8 cellular contexts compared by ENCODE assay signal in the genomic region with DNA sequence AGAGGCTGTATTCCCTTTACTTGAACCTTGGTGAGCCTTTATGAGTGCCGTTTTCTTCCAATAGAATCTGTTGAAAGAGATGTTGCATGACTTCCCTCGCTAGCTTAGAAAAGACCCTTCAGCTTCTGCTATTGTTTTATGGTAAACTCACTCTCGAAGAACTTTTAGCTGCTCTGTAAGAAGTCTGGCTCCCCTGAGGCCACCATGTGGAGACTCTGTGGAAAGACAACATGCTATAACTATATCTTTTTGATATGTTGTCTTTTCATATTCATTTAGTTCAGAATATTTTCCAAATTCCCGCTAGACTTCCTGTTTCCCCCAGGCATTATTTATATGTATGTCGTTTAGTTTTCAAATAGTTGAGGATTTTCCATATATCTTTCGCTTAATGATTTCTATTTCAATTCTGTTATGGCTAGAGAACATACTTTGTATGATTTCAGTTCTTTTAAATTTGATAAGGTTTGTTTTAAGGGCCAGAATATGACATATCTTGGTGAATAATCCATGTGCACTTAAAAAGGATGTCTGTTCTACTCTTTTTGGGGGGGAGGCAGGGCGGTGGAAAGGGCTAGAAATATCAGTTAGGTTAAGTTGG.
DNase-seq lines count a peak whose midpoint lies in the region; ATAC-seq and TF ChIP-seq lines count a peak whose summit lies in the region.

No MANE protein-coding gene starts in this region.

- DNase-seq in AG04450 (ENCODE audit: low read depth, low spot score) (no peak), GM06990 (ENCODE audit: extremely low read depth, insufficient read length) (no peak), NCI-H526 treated with DMSO at 0.1 percent for 48 hours (lab: John Stamatoyannopoulos, UW) (peak; percentile 41), amniotic epithelial cell (ENCODE audit: low read depth) (peak; percentile 46), iPS-NIHi11 (ENCODE audit: low spot score) (peak; percentile 32), testis (no peak), ecto neural progenitor cell (ENCODE audit: low spot score) (no peak)

- WGBS in testis, 2 donors: 64 to 69% methylated on average over 7 of the region's 7 CpGs

- H3K27ac ChIP-seq in AG04450 (ENCODE audit: low read depth, low read length): no peak overlapping the region
- H3K27ac ChIP-seq in testis: no peak overlapping the region

- H3K36me3 ChIP-seq in GM06990 (ENCODE audit: control insufficient read depth, insufficient read depth, low read length): no peaks in the 10 kb centered on the region
- H3K36me3 ChIP-seq in testis (ENCODE audit: low read depth, missing control alignments): no peaks in the 10 kb centered on the region

- intact Hi-C loops in testis (cut with DNase I; ENCODE audit: low total_unique reads): no loop called here

- H3K27me3 ChIP-seq in AG04450 (ENCODE audit: control insufficient read depth, insufficient read depth, low read length) (no peaks in the 10 kb centered on the region), GM06990 (replicated peaks; ENCODE audit: control insufficient read depth, insufficient read depth, low read length) (no peaks in the 10 kb centered on the region), testis (no peaks in the 10 kb centered on the region)

- ATAC-seq in GM19467 (IDR thresholded peaks at IDR 0.05; ENCODE audit: unreplicated experiment): no peak

- no peak for TF ChIP-seq POLR2A in testis (IDR thresholded peaks at IDR 0.05)

- CTCF ChIA-PET in AG04450 (lab: Charles Lee): interaction anchor here (0.6 to 1.7 kb wide), 18 partner anchors 9 to 352 kb away, joined by 3 to 14 read pairs (median 5); no protein-coding TSS in a partner anchor

- POLR2A ChIA-PET in AG04450 (lab: Yijun Ruan, JAX): interaction anchor here (1.0 kb wide), 1 partner anchor 70 kb away, joined by 4 read pairs; no protein-coding TSS in a partner anchor

- TF ChIP-seq CTCF in AG04450 (IDR thresholded peaks at IDR 0.05; ENCODE audit: low read depth, low read length): peak; percentile 81
- peak; percentile 67 for TF ChIP-seq CTCF in GM06990 (IDR thresholded peaks at IDR 0.05; ENCODE audit: insufficient read depth, low read length, poor library complexity, severe bottlenecking)
- peak; percentile 8 to 58 (median 30) for TF ChIP-seq CTCF in testis (IDR thresholded peaks at IDR 0.05)

- H3K4me3 ChIP-seq in AG04450 (ENCODE audit: low read depth, low read length) (no peak overlapping the region), GM06990 (replicated peaks; ENCODE audit: low read depth, low read length) (no peak overlapping the region), testis (no peak overlapping the region)

- H3K9me3 ChIP-seq in AG04450 (ENCODE audit: control insufficient read depth, insufficient read depth, low read length): no peaks in the 10 kb centered on the region
- no peaks in the 10 kb centered on the region for H3K9me3 ChIP-seq in testis

- no peaks in the 10 kb centered on the region for H3K4me1 ChIP-seq in testis

Comparison
In these comparisons a context has a peak if more than half of its experiments do, and no peak if none do; other contexts are left out.
1. DNase-seq: peak in NCI-H526 treated with DMSO at 0.1 percent for 48 hours (single experiment), amniotic epithelial cell (single experiment) and iPS-NIHi11 (single experiment); none in AG04450 (single experiment), GM06990 (single experiment), testis (single experiment) and ecto neural progenitor cell (single experiment).
2. CTCF ChIP-seq: peak in every context shown above with its lines; median percentile 81 in AG04450; 67 in GM06990; 30 in testis.